Comparison of ENCODE assay signal across 8 cellular contexts in genomic region chr9:137045294-137046093, GRCh38. TPM values are rescaled to one million over a fixed set of nuclear protein-coding genes. Genes with fewer than 3 reads are reported as not detected.
A peak's percentile ranks its signal among the peaks of the same experiment; 100 is the strongest.
DNase-seq lines count a peak whose midpoint lies in the region; ATAC-seq and TF ChIP-seq lines count a peak whose summit lies in the region.

No MANE protein-coding gene starts in this region.

- no peak for TF ChIP-seq CTCF in CD8-positive, alpha-beta T cell (IDR thresholded peaks at IDR 0.05)
- no peak for TF ChIP-seq CTCF in MCF 10A (IDR thresholded peaks at IDR 0.05; ENCODE audit: unreplicated experiment)
- no peak for TF ChIP-seq CTCF in thoracic aorta (IDR thresholded peaks at IDR 0.05)

- H3K4me3 Mint-ChIP-seq in CD8-positive, alpha-beta T cell = peak overlapping the region; percentile 68
- H3K4me3 Mint-ChIP-seq in MCF 10A (ENCODE audit: unreplicated experiment) = peak overlapping the region; percentile 74

- H3K9me3 Mint-ChIP-seq in CD8-positive, alpha-beta T cell = no peaks in the 10 kb centered on the region
- no peaks in the 10 kb centered on the region for H3K9me3 Mint-ChIP-seq in MCF 10A (ENCODE audit: unreplicated experiment)

- H3K27ac Mint-ChIP-seq in CD8-positive, alpha-beta T cell = no peak overlapping the region
- no peak overlapping the region for H3K27ac Mint-ChIP-seq in MCF 10A (ENCODE audit: low read depth, unreplicated experiment)

- H3K27me3 ChIP-seq in CD8-positive, alpha-beta T cell (ENCODE audit: insufficient read depth, low read length) = peaks cover 36% of the 10 kb centered on the region
- H3K27me3 ChIP-seq in layer of hippocampus (ENCODE audit: control insufficient read depth, insufficient read depth, low read length) (peaks cover 20% of the 10 kb centered on the region), thoracic aorta (replicated peaks; ENCODE audit: insufficient read depth) (peaks cover 14% of the 10 kb centered on the region)

- peaks cover 29% of the 10 kb centered on the region for H3K4me1 ChIP-seq in CD8-positive, alpha-beta T cell (ENCODE audit: insufficient read depth, low read length)
- peaks cover 15 to 27% of the 10 kb centered on the region in 2 donors for H3K4me1 ChIP-seq in thoracic aorta (ENCODE audit: control insufficient read depth in 1 of 2, low read depth in 2 of 2)

- H3K36me3 ChIP-seq in CD8-positive, alpha-beta T cell (ENCODE audit: insufficient read depth, low read length) = no peaks in the 10 kb centered on the region
- H3K36me3 ChIP-seq in thoracic aorta = no peaks in the 10 kb centered on the region

- no peak for DNase-seq in CD8-positive, alpha-beta T cell
- DNase-seq in Jurkat, Clone E6-1 (ENCODE audit: low read depth, low spot score) = no peak
- DNase-seq in MCF 10A (ENCODE audit: unreplicated experiment) (no peak), thoracic aorta (ENCODE audit: low spot score) (no peak)

- no peaks in the 10 kb centered on the region for H3K36me3 Mint-ChIP-seq in CD8-positive, alpha-beta T cell
- H3K36me3 Mint-ChIP-seq in MCF 10A (ENCODE audit: insufficient read depth, unreplicated experiment) = peaks cover 6% of the 10 kb centered on the region

- peak; percentile 16 for ATAC-seq in CD8-positive, alpha-beta T cell
- ATAC-seq in thoracic aorta (ENCODE audit: insufficient number of reproducible peaks, low FRiP score, low read depth) (no peak), HG02623 (IDR thresholded peaks at IDR 0.05; ENCODE audit: unreplicated experiment) (no peak), GM21619 (IDR thresholded peaks at IDR 0.05; ENCODE audit: unreplicated experiment) (no peak), HG02852 (IDR thresholded peaks at IDR 0.05; ENCODE audit: unreplicated experiment) (no peak)

- H3K4me3 ChIP-seq in CD8-positive, alpha-beta T cell (ENCODE audit: low read depth, low read length) = peak overlapping the region; percentile 45
- peak overlapping the region; percentile 59 for H3K4me3 ChIP-seq in Jurkat, Clone E6-1 (ENCODE audit: low read length)
- H3K4me3 ChIP-seq in thoracic aorta = peak overlapping the region; percentile 72

- no TSS peak for BruUV-seq in MCF 10A (replicated peaks; lab: Mats Ljungman, UMichigan)

- peaks cover 16% of the 10 kb centered on the region for H3K4me1 Mint-ChIP-seq in CD8-positive, alpha-beta T cell (ENCODE audit: low read depth)
- no peaks in the 10 kb centered on the region for H3K4me1 Mint-ChIP-seq in MCF 10A (ENCODE audit: insufficient read depth, unreplicated experiment)

- CTCF ChIA-PET in CD8-positive, alpha-beta T cell (lab: Charles Lee) = interaction anchor here (1.5 to 4.4 kb wide), 7 partner anchors 10 to 50 kb away, joined by 5 to 103 read pairs (median 12); partner anchors contain the start of genes ABCA2 and SAPCD2
- CTCF ChIA-PET in MCF 10A (lab: Yijun Ruan, JAX) = interaction anchor here (0.5 to 4.5 kb wide), 13 partner anchors 10 to 193 kb away, joined by 3 to 170 read pairs (median 5); partner anchors contain the start of genes ABCA2, C8G, FUT7 and SAPCD2

- H3K27me3 Mint-ChIP-seq in CD8-positive, alpha-beta T cell (ENCODE audit: low read depth) = peaks cover 25% of the 10 kb centered on the region
- H3K27me3 Mint-ChIP-seq in MCF 10A (ENCODE audit: insufficient read depth, unreplicated experiment) = no peaks in the 10 kb centered on the region

- H3K27ac ChIP-seq in CD8-positive, alpha-beta T cell (ENCODE audit: low read depth, low read length) = no peak overlapping the region
- H3K27ac ChIP-seq in layer of hippocampus (ENCODE audit: low read depth, low read length) (peak overlapping the region; percentile 46), thoracic aorta (peak overlapping the region in 1 of 2 donors; percentile 58)

- intact Hi-C loops in CD8-positive, alpha-beta T cell (cut with DNase I, micrococcal nuclease) = loop anchor here (1.0 kb wide), 1 partner anchor 22 kb away; no protein-coding TSS in a partner anchor
- intact Hi-C loops in MCF 10A (cut with micrococcal nuclease) = loop anchor here (1.0 to 10.0 kb wide), 2 partner anchors 19 to 179 kb away; partner anchors contain the start of genes CYSRT1, RNF208 and RNF224

- H3K9me3 ChIP-seq in CD8-positive, alpha-beta T cell (ENCODE audit: low read length) = no peaks in the 10 kb centered on the region
- H3K9me3 ChIP-seq in thoracic aorta = no peaks in the 10 kb centered on the region

- POLR2A ChIA-PET in CD8-positive, alpha-beta T cell (lab: Charles Lee) = interaction anchor here (1.3 kb wide), 1 partner anchor 41 kb away, joined by 3 read pairs; no protein-coding TSS in a partner anchor
- POLR2A ChIA-PET in MCF 10A (lab: Yijun Ruan, JAX) = interaction anchor here (1.1 to 1.7 kb wide), 4 partner anchors 22 to 178 kb away, joined by 3 to 19 read pairs (median 4); partner anchors contain the start of gene MAN1B1

RNA-seq across cellular contexts. Expression of gene NPDC1, which starts 0.5 kb away (rescaled TPM):
- total RNA-seq in CD8-positive, alpha-beta T cell = 10 to 100 TPM; 29.7 to 29.8 TPM
- 23.3 TPM for polyA plus RNA-seq in Jurkat, Clone E6-1 (2012; ENCODE audit: insufficient read depth, insufficient read length)
- 161 and 171 TPM in 2 replicates for total RNA-seq in MCF 10A (2022)
- 10 to 100 TPM; 71.5 to 95.8 TPM for total RNA-seq in thoracic aorta

RNA-seq across cellular contexts. Expression of gene ENTPD2, which starts 8.4 kb away (rescaled TPM):
- not detected for total RNA-seq in CD8-positive, alpha-beta T cell
- polyA plus RNA-seq in Jurkat, Clone E6-1 (2012; ENCODE audit: insufficient read depth, insufficient read length) = not detected
- total RNA-seq in MCF 10A (2022) (13.4 and 31.5 TPM in 2 replicates), thoracic aorta (under 1 TPM; 0.92 to 0.95 TPM)

RNA-seq across cellular contexts. Expression of gene FUT7, which starts 13.6 kb away (rescaled TPM):
- under 1 TPM; 0.42 to 0.65 TPM for total RNA-seq in CD8-positive, alpha-beta T cell
- not detected for polyA plus RNA-seq in Jurkat, Clone E6-1 (2012; ENCODE audit: insufficient read depth, insufficient read length)
- total RNA-seq in MCF 10A (2022) = 0.12 TPM in 1 of 2 replicates, not detected in the other
- total RNA-seq in thoracic aorta = not detected

RNA-seq across cellular contexts. Expression of gene ABCA2, which starts 17.5 kb away (rescaled TPM):
- total RNA-seq in CD8-positive, alpha-beta T cell = 10 to 100 TPM; 87.5 to 93.0 TPM
- 49.2 TPM for polyA plus RNA-seq in Jurkat, Clone E6-1 (2012; ENCODE audit: insufficient read depth, insufficient read length)
- total RNA-seq in MCF 10A (2022) (20.0 and 21.7 TPM in 2 replicates), thoracic aorta (10 to 100 TPM; 37.2 to 60.5 TPM)

RNA-seq across cellular contexts. Expression of gene SAPCD2, which starts 24.9 kb away (rescaled TPM):
- under 1 TPM; 0.38 to 0.47 TPM for total RNA-seq in CD8-positive, alpha-beta T cell
- 38.7 TPM for polyA plus RNA-seq in Jurkat, Clone E6-1 (2012; ENCODE audit: insufficient read depth, insufficient read length)
- total RNA-seq in MCF 10A (2022) = 5.7 and 15.7 TPM in 2 replicates
- total RNA-seq in thoracic aorta = under 1 TPM; 0.41 to 0.92 TPM
